ENCODE assay signal across 20 cellular contexts in the genomic region with DNA sequence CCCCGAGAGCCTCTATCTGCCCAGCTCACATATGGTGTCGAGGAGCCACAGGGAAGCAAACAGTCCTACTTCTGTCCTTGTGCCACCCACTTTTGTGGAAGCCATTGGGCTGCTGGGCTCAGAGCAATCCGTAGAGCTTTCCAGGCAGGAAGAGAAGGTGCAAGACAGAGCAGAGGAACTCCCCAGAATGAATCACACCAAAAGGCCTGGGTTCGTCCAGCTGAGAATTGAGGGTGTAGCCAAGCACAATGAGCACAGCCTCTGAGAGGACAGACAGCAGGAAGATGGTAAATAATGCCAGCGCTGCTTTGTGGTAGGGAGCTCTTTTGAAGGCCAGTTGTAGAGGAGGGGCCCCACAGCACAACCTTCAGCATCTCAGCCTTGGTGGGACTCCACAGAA.
DNase-seq lines count a peak whose midpoint lies in the region; ATAC-seq, FAIRE-seq and TF ChIP-seq lines count a peak whose summit lies in the region.
"Had no signal": no experiment of that assay in that cellular context is flagged by ENCODE, and none has a peak within 500 bp of the region (broad histone marks: within the 10 kb centered on the region; RNA-seq: fewer than 3 reads in every experiment).

No MANE protein-coding gene starts in this region.

- H2BK15ac ChIP-seq in H1 (ENCODE audit: low read length): no peak overlapping the region

- intact Hi-C loops in CD4-positive, alpha-beta T cell (cut with DNase I, micrococcal nuclease): no loop called here

- no peak overlapping the region for H4K8ac ChIP-seq in H1 (ENCODE audit: extremely low read depth, insufficient read depth, low read length)

- no peak overlapping the region for H4K5ac ChIP-seq in H1 (ENCODE audit: insufficient read length, low read depth, low read length)

- peaks cover 0 to 2% (median 0%) of the 10 kb centered on the region in 4 experiments; a peak in 1 of 7 replicates for H3K27me3 ChIP-seq in H1 (replicated peaks in 1 of 4; ENCODE audit: control insufficient read depth in 3 of 4, extremely low read depth in 1 of 4, insufficient read depth in 3 of 4, low read length in 3 of 4)
- no peaks in the 10 kb centered on the region for H3K27me3 ChIP-seq in neural progenitor cell
- H3K27me3 ChIP-seq in CD4-positive, alpha-beta T cell (ENCODE audit: control insufficient read depth, insufficient read depth, low read length): peaks cover 8% of the 10 kb centered on the region

- H3K36me3 ChIP-seq in H1 (ENCODE audit: control insufficient read depth in 2 of 4, insufficient read depth in 4 of 4, low read length in 3 of 4): no peaks in the 10 kb centered on the region
- no peaks in the 10 kb centered on the region for H3K36me3 ChIP-seq in neural progenitor cell

- ATAC-seq in CD4-positive, alpha-beta T cell (ENCODE audit: poor library complexity): no peak
- ATAC-seq: CD8-positive, alpha-beta T cell; HepG2 had no signal

- no peak for TF ChIP-seq POLR2A in H1 (IDR thresholded peaks at IDR 0.05; ENCODE audit: control extremely low read depth in 1 of 2, low read depth in 2 of 2, low read length in 2 of 2)

- H2BK12ac ChIP-seq in H1 (ENCODE audit: low read depth, low read length): no peak overlapping the region

- no peak overlapping the region for H2AK5ac ChIP-seq in H1 (ENCODE audit: low read depth, low read length)

- H3K14ac ChIP-seq in H1 (ENCODE audit: insufficient read length): no peak overlapping the region

- H2AFZ ChIP-seq in H1 (ENCODE audit: low read length) (no peak overlapping the region), neural progenitor cell (replicated peaks) (no peak overlapping the region)

- TF ChIP-seq EP300 in H1 (IDR thresholded peaks at IDR 0.05; ENCODE audit: borderline replicate concordance in 1 of 2, low read depth in 2 of 2, low read length in 2 of 2): no peak

- H3K56ac ChIP-seq in H1 (replicated peaks; ENCODE audit: insufficient read length, low read depth, low read length): no peak overlapping the region

- H3F3A ChIP-seq in neural progenitor cell (ENCODE audit: low read depth): no peaks in the 10 kb centered on the region

- peaks cover 3% of the 10 kb centered on the region for H3K27me3 Mint-ChIP-seq in neural progenitor cell (ENCODE audit: insufficient read depth, low read depth)
- peaks cover 33% of the 10 kb centered on the region for H3K27me3 Mint-ChIP-seq in CD4-positive, alpha-beta T cell

- H3K4ac ChIP-seq in H1 (replicated peaks; ENCODE audit: insufficient read length, low read depth, low read length): no peak overlapping the region

- no peak for FAIRE-seq in H1 (lab: Jason Lieb, UNC)
- FAIRE-seq: G401.6, GM12891, HepG2, HTR-8/SVneo had no signal

- peaks cover 2% of the 10 kb centered on the region for H3K4me1 Mint-ChIP-seq in neural progenitor cell
- H3K4me1 Mint-ChIP-seq in CD4-positive, alpha-beta T cell (ENCODE audit: low read depth): no peaks in the 10 kb centered on the region

- no peaks in the 10 kb centered on the region for H3K23me2 ChIP-seq in H1 (ENCODE audit: low read depth, low read length)

- H4K20me1 ChIP-seq in H1 (replicated peaks in 1 of 2; ENCODE audit: control insufficient read depth in 1 of 2, insufficient read depth in 2 of 2, low read length in 2 of 2) (no peaks in the 10 kb centered on the region), neural progenitor cell (ENCODE audit: low read depth) (no peaks in the 10 kb centered on the region)

- no peak overlapping the region for H3K4me3 ChIP-seq in H1 (ENCODE audit: extremely low read depth in 1 of 4, insufficient read depth in 2 of 4, low read depth in 3 of 4, low read length in 4 of 4)
- H3K4me3 ChIP-seq in neural progenitor cell: no peak overlapping the region

- DNase-seq in NCI-H345 (lab: John Stamatoyannopoulos, UW) (peak; percentile 17), NCI-H345 treated with DMSO at 0.1 percent for 48 hours (lab: John Stamatoyannopoulos, UW; ENCODE audit: unreplicated experiment) (no peak), NCI-H69 (lab: John Stamatoyannopoulos, UW) (peak; percentile 74), H1 (ENCODE audit: low read depth in 1 of 2, low spot score in 2 of 2) (no peak), neural progenitor cell (ENCODE audit: low spot score) (no peak), mesenteric fat pad (ENCODE audit: low spot score) (no peak), GM19238 (ENCODE audit: insufficient read length, low spot score) (no peak)
- no peak for DNase-seq in CD4-positive, alpha-beta T cell
- DNase-seq: CD8-positive, alpha-beta T cell; COR-L47; DMS153; EL; HCEC 1CT; HFFc6 had no signal

- H3K4me2 ChIP-seq in H1 (ENCODE audit: insufficient read depth in 1 of 2, low read depth in 2 of 2, low read length in 2 of 2) (no peak overlapping the region), neural progenitor cell (no peak overlapping the region)

- H3K79me2 ChIP-seq in H1 (ENCODE audit: control insufficient read depth in 1 of 2, insufficient read depth in 2 of 2, low read length in 2 of 2): no peaks in the 10 kb centered on the region
- no peaks in the 10 kb centered on the region for H3K79me2 ChIP-seq in neural progenitor cell (ENCODE audit: low read depth)

- no peak overlapping the region for H3K23ac ChIP-seq in H1 (ENCODE audit: insufficient read length)

- POLR2A ChIA-PET in H1 (lab: Charles Lee; ENCODE audit: partially characterized antibody): interaction anchor here (0.9 kb wide), 1 partner anchor 11 kb away, joined by 3 read pairs; no protein-coding TSS in a partner anchor
- POLR2A ChIA-PET in CD4-positive, alpha-beta T cell (lab: Charles Lee): no interaction called here

- H4K91ac ChIP-seq in H1 (replicated peaks; ENCODE audit: insufficient read length, low read length): no peak overlapping the region

- TF ChIP-seq RAD21 in H1 (IDR thresholded peaks at IDR 0.05 in 1 of 2, conservative IDR thresholded peaks at IDR 0.05 in 1 of 2; ENCODE audit: low read depth in 2 of 2, low read length in 2 of 2): no peak

- CTCF ChIA-PET in H1 (lab: Charles Lee; ENCODE audit: partially characterized antibody): interaction anchor here (1.0 to 4.9 kb wide), 7 partner anchors 17 to 363 kb away, joined by 3 to 28 read pairs (median 3); no protein-coding TSS in a partner anchor
- CTCF ChIA-PET in CD4-positive, alpha-beta T cell (lab: Charles Lee): no interaction called here

- H2BK120ac ChIP-seq in H1 (replicated peaks; ENCODE audit: low read depth, low read length): no peak overlapping the region

- TF ChIP-seq CTCF in H1 (IDR thresholded peaks at IDR 0.05; ENCODE audit: control extremely low read depth in 1 of 3, insufficient read depth in 1 of 3, low read depth in 1 of 3, low read length in 3 of 3) (no peak), neural progenitor cell (IDR thresholded peaks at IDR 0.05) (no peak)
- no peak for TF ChIP-seq CTCF in CD4-positive, alpha-beta T cell (IDR thresholded peaks at IDR 0.05)

- peak overlapping the region; percentile 23 for H3K27ac Mint-ChIP-seq in neural progenitor cell
- H3K27ac Mint-ChIP-seq in CD4-positive, alpha-beta T cell: no peak overlapping the region
- H3K27ac Mint-ChIP-seq: CD8-positive, alpha-beta T cell; HFFc6 had no signal

- no peaks in the 10 kb centered on the region for H3K79me1 ChIP-seq in H1 (ENCODE audit: low read depth, low read length)

- no peak overlapping the region for H3K18ac ChIP-seq in H1 (ENCODE audit: extremely low read depth, low read length)

- H3K9ac ChIP-seq in H1 (replicated peaks in 1 of 4; ENCODE audit: extremely low read depth in 1 of 4, low read depth in 3 of 4, low read length in 3 of 4) (no peak overlapping the region), neural progenitor cell (no peak overlapping the region)

- WGBS in H1 (ENCODE audit: extremely low coverage in 1 of 2, insufficient coverage in 1 of 2, insufficient read length in 1 of 2, insufficient replicate concordance in 2 of 2, low coverage in 1 of 2, low lambda C conversion rate in 2 of 2, missing lambda C conversion rate in 1 of 2), 2 experiments: 90% methylated on average over 5 of the region's 5 CpGs; no CpG with 5 or more reads in 1 of the 2 experiments

- no peaks in the 10 kb centered on the region for H3K36me3 Mint-ChIP-seq in neural progenitor cell
- H3K36me3 Mint-ChIP-seq in CD4-positive, alpha-beta T cell (ENCODE audit: low read depth): no peaks in the 10 kb centered on the region
- H3K36me3 Mint-ChIP-seq: CD8-positive, alpha-beta T cell had no signal

- no peak overlapping the region for H3K4me3 Mint-ChIP-seq in neural progenitor cell
- no peak overlapping the region for H3K4me3 Mint-ChIP-seq in CD4-positive, alpha-beta T cell
- H3K4me3 Mint-ChIP-seq: CD8-positive, alpha-beta T cell; HFFc6 had no signal

- no peaks in the 10 kb centered on the region for H3K9me3 ChIP-seq in H1 (ENCODE audit: insufficient read depth in 2 of 2, low read depth in 1 of 2, low read length in 1 of 2)
- no peaks in the 10 kb centered on the region for H3K9me3 ChIP-seq in neural progenitor cell (ENCODE audit: low read depth)
- H3K9me3 ChIP-seq in CD4-positive, alpha-beta T cell (ENCODE audit: control insufficient read depth, low read length): no peaks in the 10 kb centered on the region

- H3K9me3 Mint-ChIP-seq in neural progenitor cell: no peaks in the 10 kb centered on the region
- no peaks in the 10 kb centered on the region for H3K9me3 Mint-ChIP-seq in CD4-positive, alpha-beta T cell
- H3K9me3 Mint-ChIP-seq: CD8-positive, alpha-beta T cell; HFFc6 had no signal

- H2BK5ac ChIP-seq in H1 (ENCODE audit: low read depth, low read length): no peak overlapping the region

- H2BK20ac ChIP-seq in H1 (ENCODE audit: low read length): 0 out of 2 replicates have a peak overlapping the region, but pooled peaks have one; percentile 3

- H3K4me1 ChIP-seq in H1 (replicated peaks in 1 of 4; ENCODE audit: control insufficient read depth in 3 of 4, insufficient read depth in 4 of 4, low read length in 3 of 4) (peaks cover 2 to 8% (median 4%) of the 10 kb centered on the region in 4 experiments; a peak in 5 of 7 replicates), neural progenitor cell (peaks cover 10% of the 10 kb centered on the region)

- H3K27ac ChIP-seq in H1 (ENCODE audit: low read depth, low read length) (no peak overlapping the region), neural progenitor cell (no peak overlapping the region)
- H3K27ac ChIP-seq in CD4-positive, alpha-beta T cell (ENCODE audit: low read depth, low read length): no peak overlapping the region
- H3K27ac ChIP-seq: 22Rv1, C4-2B had no signal

TF ChIP-seq in H1, 55 proteins besides CTCF, POLR2A, EP300 and RAD21 (continues in another document):
- TF ChIP-seq BACH1 (IDR thresholded peaks at IDR 0.05; ENCODE audit: low read length) (no peak), CHD1 (IDR thresholded peaks at IDR 0.05; ENCODE audit: low read depth, low read length) (no peak), CREB1 (IDR thresholded peaks at IDR 0.05) (no peak), USF2 (IDR thresholded peaks at IDR 0.05; ENCODE audit: low read length) (no peak), NRF1 (IDR thresholded peaks at IDR 0.05; ENCODE audit: low read depth, low read length) (no peak), KDM1A (IDR thresholded peaks at IDR 0.05; ENCODE audit: borderline replicate concordance, low read length) (no peak)

Comparison
In these comparisons a context has a peak if more than half of its experiments do, and no peak if none do; other contexts are left out.
1. DNase-seq: peak in NCI-H345 (single experiment) and NCI-H69 (single experiment); none in NCI-H345 treated with DMSO at 0.1 percent for 48 hours (single experiment), H1 (0 of 2), neural progenitor cell (single experiment), mesenteric fat pad (single experiment), CD4-positive, alpha-beta T cell (0 of 10) and GM19238 (single experiment).